Comparison of ENCODE assay signal across 1 cellular context in the genomic region with DNA sequence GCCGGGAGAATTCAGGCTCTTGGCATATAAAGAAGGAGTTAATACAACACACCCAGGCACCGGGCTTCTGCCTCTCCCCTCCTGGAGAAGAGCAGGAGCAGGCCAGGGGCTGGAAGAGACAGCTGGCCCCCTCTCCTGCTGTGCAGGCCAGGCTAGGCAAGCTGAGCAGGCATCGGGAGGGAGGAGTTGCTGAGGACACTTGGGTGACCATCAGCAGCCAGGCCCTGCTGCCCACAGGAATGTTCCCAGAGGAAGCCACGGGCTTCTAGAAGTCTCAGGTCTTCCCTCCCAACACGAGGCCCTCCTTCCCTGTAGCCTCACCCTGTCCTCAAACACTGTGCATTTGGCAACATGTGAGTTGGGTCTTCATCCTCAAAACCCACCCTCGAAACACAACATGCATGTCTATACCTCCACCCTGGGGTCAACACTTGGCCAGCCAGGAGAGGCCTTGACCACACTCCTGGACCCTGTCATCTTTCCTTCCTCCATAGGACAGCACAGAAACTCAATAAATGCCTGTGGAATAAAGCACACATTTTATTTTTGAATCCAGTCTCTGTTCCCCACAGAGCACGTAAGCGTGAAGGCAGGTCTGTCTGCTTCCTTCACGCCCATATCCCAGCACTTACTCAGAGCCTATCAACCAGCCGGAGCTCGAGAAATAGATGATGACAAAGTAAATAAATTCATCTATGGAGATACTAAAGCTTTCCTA.
TF ChIP-seq lines count a peak whose summit lies in the region.

No MANE protein-coding gene starts in this region.

TF ChIP-seq in H1, 55 proteins besides CTCF, POLR2A, EP300 and RAD21 (continued from another document):
- TF ChIP-seq, protein P1, sequence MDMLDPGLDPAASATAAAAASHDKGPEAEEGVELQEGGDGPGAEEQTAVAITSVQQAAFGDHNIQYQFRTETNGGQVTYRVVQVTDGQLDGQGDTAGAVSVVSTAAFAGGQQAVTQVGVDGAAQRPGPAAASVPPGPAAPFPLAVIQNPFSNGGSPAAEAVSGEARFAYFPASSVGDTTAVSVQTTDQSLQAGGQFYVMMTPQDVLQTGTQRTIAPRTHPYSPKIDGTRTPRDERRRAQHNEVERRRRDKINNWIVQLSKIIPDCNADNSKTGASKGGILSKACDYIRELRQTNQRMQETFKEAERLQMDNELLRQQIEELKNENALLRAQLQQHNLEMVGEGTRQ (IDR thresholded peaks at IDR 0.05; ENCODE audit: low read length): no peak
- TF ChIP-seq SP2 (IDR thresholded peaks at IDR 0.05; ENCODE audit: low read length) (no peak), NRF1 (IDR thresholded peaks at IDR 0.05; ENCODE audit: low read depth, low read length) (no peak), CTBP2 (IDR thresholded peaks at IDR 0.05; ENCODE audit: borderline replicate concordance, insufficient read depth, insufficient read length, low read length) (no peak), CBX5 (IDR thresholded peaks at IDR 0.05; ENCODE audit: low read depth, low read length) (no peak), ZNF274 (IDR thresholded peaks at IDR 0.05; ENCODE audit: borderline replicate concordance, extremely low read depth, low read length) (no peak), SIRT6 (IDR thresholded peaks at IDR 0.05; ENCODE audit: low read length) (no peak), FOSL1 (IDR thresholded peaks at IDR 0.05; ENCODE audit: insufficient read depth, low read depth, low read length) (no peak), CBX8 (IDR thresholded peaks at IDR 0.05; ENCODE audit: borderline replicate concordance, low read depth, low read length) (no peak)
TF ChIP-seq in H1: peak in this region for 0.
